In genomic region chr1:114075546-114076249, GRCh38 we compare ENCODE assay signal across 1 cellular context.
TF ChIP-seq lines count a peak whose summit lies in the region.

No MANE protein-coding gene starts in this region.

TF ChIP-seq in HEK293, 187 proteins besides CTCF, POLR2A, EP300 and RAD21 (continued from another document):
- TF ChIP-seq, protein P1, sequence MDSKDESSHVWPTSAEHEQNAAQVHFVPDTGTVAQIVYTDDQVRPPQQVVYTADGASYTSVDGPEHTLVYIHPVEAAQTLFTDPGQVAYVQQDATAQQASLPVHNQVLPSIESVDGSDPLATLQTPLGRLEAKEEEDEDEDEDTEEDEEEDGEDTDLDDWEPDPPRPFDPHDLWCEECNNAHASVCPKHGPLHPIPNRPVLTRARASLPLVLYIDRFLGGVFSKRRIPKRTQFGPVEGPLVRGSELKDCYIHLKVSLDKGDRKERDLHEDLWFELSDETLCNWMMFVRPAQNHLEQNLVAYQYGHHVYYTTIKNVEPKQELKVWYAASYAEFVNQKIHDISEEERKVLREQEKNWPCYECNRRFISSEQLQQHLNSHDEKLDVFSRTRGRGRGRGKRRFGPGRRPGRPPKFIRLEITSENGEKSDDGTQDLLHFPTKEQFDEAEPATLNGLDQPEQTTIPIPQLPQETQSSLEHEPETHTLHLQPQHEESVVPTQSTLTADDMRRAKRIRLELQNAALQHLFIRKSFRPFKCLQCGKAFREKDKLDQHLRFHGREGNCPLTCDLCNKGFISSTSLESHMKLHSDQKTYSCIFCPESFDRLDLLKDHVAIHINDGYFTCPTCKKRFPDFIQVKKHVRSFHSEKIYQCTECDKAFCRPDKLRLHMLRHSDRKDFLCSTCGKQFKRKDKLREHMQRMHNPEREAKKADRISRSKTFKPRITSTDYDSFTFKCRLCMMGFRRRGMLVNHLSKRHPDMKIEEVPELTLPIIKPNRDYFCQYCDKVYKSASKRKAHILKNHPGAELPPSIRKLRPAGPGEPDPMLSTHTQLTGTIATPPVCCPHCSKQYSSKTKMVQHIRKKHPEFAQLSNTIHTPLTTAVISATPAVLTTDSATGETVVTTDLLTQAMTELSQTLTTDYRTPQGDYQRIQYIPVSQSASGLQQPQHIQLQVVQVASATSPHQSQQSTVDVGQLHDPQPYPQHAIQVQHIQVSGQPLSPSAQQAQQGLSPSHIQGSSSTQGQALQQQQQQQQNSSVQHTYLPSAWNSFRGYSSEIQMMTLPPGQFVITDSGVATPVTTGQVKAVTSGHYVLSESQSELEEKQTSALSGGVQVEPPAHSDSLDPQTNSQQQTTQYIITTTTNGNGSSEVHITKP (tag by site-specific recombination; IDR thresholded peaks at IDR 0.05): no peak
- no peak for TF ChIP-seq ZNF791 (tag by site-specific recombination; IDR thresholded peaks at IDR 0.05)
- TF ChIP-seq ZFP37 (tag by site-specific recombination; IDR thresholded peaks at IDR 0.05): no peak
